27 cellular contexts compared by ENCODE assay signal in genomic region chr10:120746016-120746755, GRCh38.
DNase-seq lines count a peak whose midpoint lies in the region; ATAC-seq and TF ChIP-seq lines count a peak whose summit lies in the region.
"Had no signal": no experiment of that assay in that cellular context is flagged by ENCODE, and none has a peak within 500 bp of the region (broad histone marks: within the 10 kb centered on the region; RNA-seq: fewer than 3 reads in every experiment).

No MANE protein-coding gene starts in this region.

- H3K9me3 ChIP-seq in neural progenitor cell (ENCODE audit: low read depth) = no peaks in the 10 kb centered on the region
- H3K9me3 ChIP-seq: A549, psoas muscle, SJSA1, stomach had no signal

- TF ChIP-seq CTCF in WTC11 (IDR thresholded peaks at IDR 0.05) = no peak
- no peak for TF ChIP-seq CTCF in neural progenitor cell (IDR thresholded peaks at IDR 0.05)

- H3K4me3 ChIP-seq in neural progenitor cell = no peak overlapping the region
- H3K4me3 ChIP-seq: A549, psoas muscle, SJSA1, stomach had no signal

- peak overlapping the region; percentile 53 for H2AFZ ChIP-seq in neural progenitor cell (replicated peaks)

- no peaks in the 10 kb centered on the region for H3K79me2 ChIP-seq in neural progenitor cell (ENCODE audit: low read depth)

- peaks cover 4% of the 10 kb centered on the region for H3K4me1 ChIP-seq in neural progenitor cell
- H3K4me1 ChIP-seq: A549, psoas muscle, SJSA1, stomach had no signal

- H3K4me3 Mint-ChIP-seq in WTC11 = no peak overlapping the region
- H3K4me3 Mint-ChIP-seq in neural progenitor cell = no peak overlapping the region
- no peak overlapping the region for H3K4me3 Mint-ChIP-seq in activated CD4-positive, alpha-beta memory T cell treated with anti-CD3 and anti-CD28 coated beads for 36 hours
- H3K4me3 Mint-ChIP-seq: activated CD4-positive, alpha-beta memory T cell treated with anti-CD3 and anti-CD28 coated beads, Interleukin-2, amount 10 ng/mL, durations not matched to agents 7 days and 5 days; activated naive CD4-positive, alpha-beta T cell treated with anti-CD3 and anti-CD28 coated beads for 36 hours; activated T-helper 1 cell treated with anti-CD3 and anti-CD28 coated beads, Interleukin-12 subunit alpha, Interleukin-12 subunit beta, Interleukin-2, Interleukin-4 antibody, amounts not matched to agents 30 ng/mL and 10 ng/mL and 1 ng/mL, durations not matched to agents 14 hours and 24 hours and 36 hours; CD8-positive, alpha-beta memory T cell had no signal

- POLR2A ChIA-PET in WTC11 (lab: Charles Lee) = no interaction called here
- POLR2A ChIA-PET in activated CD4-positive, alpha-beta memory T cell treated with anti-CD3 and anti-CD28 coated beads for 36 hours (lab: Charles Lee) = no interaction called here

- ATAC-seq in WTC11 (peak; percentile 91), HG03354 (IDR thresholded peaks at IDR 0.05; ENCODE audit: poor library complexity, severe bottlenecking, unreplicated experiment) (no peak)
- ATAC-seq: A549; activated CD4-positive, CD25-positive, alpha-beta regulatory T cell treated with anti-CD3 and anti-CD28 coated beads, Interleukin-2, amount 50 U/mL, for 24 hours; psoas muscle had no signal

- peaks cover 24% of the 10 kb centered on the region for H3K4me1 Mint-ChIP-seq in WTC11
- H3K4me1 Mint-ChIP-seq in neural progenitor cell = peaks cover 16% of the 10 kb centered on the region
- no peaks in the 10 kb centered on the region for H3K4me1 Mint-ChIP-seq in activated CD4-positive, alpha-beta memory T cell treated with anti-CD3 and anti-CD28 coated beads for 36 hours (ENCODE audit: low read depth)
- H3K4me1 Mint-ChIP-seq: activated CD4-positive, alpha-beta memory T cell treated with anti-CD3 and anti-CD28 coated beads, Interleukin-2, amount 10 ng/mL, durations not matched to agents 7 days and 5 days; CD8-positive, alpha-beta memory T cell had no signal

- no peak overlapping the region for H3K27ac ChIP-seq in neural progenitor cell
- H3K27ac ChIP-seq: A549, psoas muscle, SJSA1, stomach had no signal

- no peaks in the 10 kb centered on the region for H3F3A ChIP-seq in neural progenitor cell (ENCODE audit: low read depth)

- H3K27ac Mint-ChIP-seq in WTC11 (no peak overlapping the region), neural progenitor cell (no peak overlapping the region)
- H3K27ac Mint-ChIP-seq in activated CD4-positive, alpha-beta memory T cell treated with anti-CD3 and anti-CD28 coated beads for 36 hours = no peak overlapping the region
- H3K27ac Mint-ChIP-seq: activated CD4-positive, alpha-beta memory T cell treated with anti-CD3 and anti-CD28 coated beads, Interleukin-2, amount 10 ng/mL, durations not matched to agents 7 days and 5 days; activated naive CD4-positive, alpha-beta T cell treated with anti-CD3 and anti-CD28 coated beads for 36 hours; activated T-helper 1 cell treated with anti-CD3 and anti-CD28 coated beads, Interleukin-12 subunit alpha, Interleukin-12 subunit beta, Interleukin-2, Interleukin-4 antibody, amounts not matched to agents 30 ng/mL and 10 ng/mL and 1 ng/mL, durations not matched to agents 14 hours and 24 hours and 36 hours; CD8-positive, alpha-beta memory T cell had no signal

- peak; percentile 28 to 64 for DNase-seq in NOMO-1 (lab: John Stamatoyannopoulos, UW; ENCODE audit: unreplicated experiment in 2 of 2)
- no peak for DNase-seq in NOMO-1 treated with dmso at 0.1 percent for 144 hours (lab: John Stamatoyannopoulos, UW; ENCODE audit: unreplicated experiment)
- peak; percentile 92 for DNase-seq in MV-4-11 (lab: John Stamatoyannopoulos, UW)
- DNase-seq in WTC11 (ENCODE audit: low spot score) = peak; percentile 20
- DNase-seq in neural progenitor cell (ENCODE audit: low spot score) = no peak
- no peak for DNase-seq in LoVo (ENCODE audit: low spot score)
- DNase-seq in activated CD4-positive, alpha-beta memory T cell treated with anti-CD3 and anti-CD28 coated beads for 36 hours = no peak
- DNase-seq: activated CD4-positive, alpha-beta memory T cell treated with anti-CD3 and anti-CD28 coated beads, Interleukin-2, amount 10 ng/mL, durations not matched to agents 7 days and 5 days; activated CD8-positive, alpha-beta memory T cell treated with anti-CD3 and anti-CD28 coated beads, Interleukin-2, amount 50 U/mL, for 4 hours; activated naive CD4-positive, alpha-beta T cell treated with anti-CD3 and anti-CD28 coated beads for 36 hours; CD8-positive, alpha-beta memory T cell; central memory CD4-positive, alpha-beta T cell; cortex of kidney; erythroblast; islet precursor cell; KG1; NCI-H1694; NCI-H524 treated with DMSO at 0.1 percent for 48 hours; nucleus accumbens; psoas muscle; stimulated activated CD4-positive, alpha-beta T cell treated with anti-CD3 and anti-CD28 coated beads, Interleukin-4, amount 100 ng/mL, for 1 hour; stomach had no signal

- H4K20me1 ChIP-seq in neural progenitor cell (ENCODE audit: low read depth) = no peaks in the 10 kb centered on the region

- no peaks in the 10 kb centered on the region for H3K36me3 ChIP-seq in neural progenitor cell
- H3K36me3 ChIP-seq: SJSA1, stomach had no signal

- H3K4me2 ChIP-seq in neural progenitor cell = peak overlapping the region; percentile 23
- H3K4me2 ChIP-seq: A549 had no signal

- intact Hi-C loops in activated CD4-positive, alpha-beta memory T cell treated with anti-CD3 and anti-CD28 coated beads for 36 hours (cut with micrococcal nuclease) = no loop called here

- no peaks in the 10 kb centered on the region for H3K27me3 ChIP-seq in neural progenitor cell

- H3K9me3 Mint-ChIP-seq in WTC11 = peaks cover 7% of the 10 kb centered on the region; the same call in 1 of the 2 replicates
- no peaks in the 10 kb centered on the region for H3K9me3 Mint-ChIP-seq in neural progenitor cell
- H3K9me3 Mint-ChIP-seq in activated CD4-positive, alpha-beta memory T cell treated with anti-CD3 and anti-CD28 coated beads for 36 hours = no peaks in the 10 kb centered on the region
- H3K9me3 Mint-ChIP-seq: activated CD4-positive, alpha-beta memory T cell treated with anti-CD3 and anti-CD28 coated beads, Interleukin-2, amount 10 ng/mL, durations not matched to agents 7 days and 5 days; activated T-helper 1 cell treated with anti-CD3 and anti-CD28 coated beads, Interleukin-12 subunit alpha, Interleukin-12 subunit beta, Interleukin-2, Interleukin-4 antibody, amounts not matched to agents 30 ng/mL and 10 ng/mL and 1 ng/mL, durations not matched to agents 14 hours and 24 hours and 36 hours had no signal

- H3K27me3 Mint-ChIP-seq in WTC11 (ENCODE audit: low read depth) (no peaks in the 10 kb centered on the region; the same call in 1 of the 2 replicates), neural progenitor cell (ENCODE audit: insufficient read depth, low read depth) (peaks cover 8% of the 10 kb centered on the region)
- peaks cover 3% of the 10 kb centered on the region for H3K27me3 Mint-ChIP-seq in activated CD4-positive, alpha-beta memory T cell treated with anti-CD3 and anti-CD28 coated beads for 36 hours

- H3K36me3 Mint-ChIP-seq in WTC11 (no peaks in the 10 kb centered on the region), neural progenitor cell (no peaks in the 10 kb centered on the region)
- no peaks in the 10 kb centered on the region for H3K36me3 Mint-ChIP-seq in activated CD4-positive, alpha-beta memory T cell treated with anti-CD3 and anti-CD28 coated beads for 36 hours
- H3K36me3 Mint-ChIP-seq: CD8-positive, alpha-beta memory T cell had no signal

- CTCF ChIA-PET in WTC11 (lab: Charles Lee) = interaction anchor here (1.1 kb wide), 2 partner anchors 11 to 60 kb away, joined by 3 to 4 read pairs; no protein-coding TSS in a partner anchor
- CTCF ChIA-PET in activated CD4-positive, alpha-beta memory T cell treated with anti-CD3 and anti-CD28 coated beads for 36 hours (lab: Charles Lee) = interaction anchor here (1.2 kb wide), 1 partner anchor 11 kb away, joined by 3 read pairs; no protein-coding TSS in a partner anchor

- H3K9ac ChIP-seq in neural progenitor cell = no peak overlapping the region

TF ChIP-seq in WTC11, 78 proteins besides CTCF, POLR2A, EP300 and RAD21 (continues in another document):
- no peak for TF ChIP-seq NR2C2 (CRISPR knock-in tag; IDR thresholded peaks at IDR 0.05)
- TF ChIP-seq GABPB1 (CRISPR knock-in tag; IDR thresholded peaks at IDR 0.05) = no peak
- no peak for TF ChIP-seq ZNF671 (CRISPR knock-in tag; IDR thresholded peaks at IDR 0.05)
- no peak for TF ChIP-seq USF2 (CRISPR knock-in tag; IDR thresholded peaks at IDR 0.05)
- no peak for TF ChIP-seq ERG (CRISPR knock-in tag; IDR thresholded peaks at IDR 0.05)
- no peak for TF ChIP-seq NR3C1 (CRISPR knock-in tag; conservative IDR thresholded peaks at IDR 0.05; ENCODE audit: low read depth)
- TF ChIP-seq IRF2 (CRISPR knock-in tag; IDR thresholded peaks at IDR 0.05; ENCODE audit: borderline replicate concordance, low read depth) = no peak
- no peak for TF ChIP-seq ESRRA (CRISPR knock-in tag; IDR thresholded peaks at IDR 0.05; ENCODE audit: borderline replicate concordance)

Comparison
In these comparisons a context has a peak if more than half of its experiments do, and no peak if none do; other contexts are left out.
1. DNase-seq: peak in NOMO-1 (2 of 2), MV-4-11 (single experiment) and WTC11 (single experiment); none in NOMO-1 treated with dmso at 0.1 percent for 144 hours (single experiment), neural progenitor cell (single experiment), LoVo (single experiment) and activated CD4-positive, alpha-beta memory T cell treated with anti-CD3 and anti-CD28 coated beads for 36 hours (single experiment).